ENCODE assay signal across 9 cellular contexts in the genomic region with DNA sequence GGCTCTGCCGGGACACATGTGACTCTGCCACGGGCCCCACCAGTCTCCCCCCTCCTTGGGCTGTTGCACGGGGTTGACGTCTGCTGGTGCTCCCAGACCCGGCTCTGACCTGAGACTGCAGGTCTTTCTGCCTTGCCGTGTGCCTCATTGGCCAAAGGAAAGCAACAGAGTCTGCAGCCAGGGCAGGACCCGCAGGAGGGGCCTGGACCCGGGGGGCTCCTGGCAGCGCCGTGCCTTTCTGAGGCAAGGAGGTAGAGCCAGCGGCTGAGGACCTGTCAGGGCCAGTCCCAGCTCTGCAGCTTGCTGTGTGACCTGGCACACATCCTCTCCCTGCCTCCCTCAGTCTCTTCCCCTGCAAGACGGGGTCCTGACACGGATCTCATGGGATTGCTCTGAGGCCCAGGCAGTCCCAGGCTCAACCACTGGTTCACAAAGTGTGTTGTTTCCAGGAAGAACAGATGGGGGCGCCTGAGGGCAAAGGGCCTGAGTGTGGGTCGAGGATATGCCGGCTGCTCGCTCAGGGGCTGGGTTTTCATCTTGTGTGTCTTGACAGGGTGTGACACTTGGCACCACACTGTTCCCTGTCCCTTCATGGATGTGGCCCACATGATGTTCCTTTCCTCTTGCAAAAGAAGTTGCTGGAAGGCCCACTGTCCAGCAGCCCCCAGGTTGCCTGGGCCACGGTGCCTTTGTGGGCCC. TPM values are rescaled to one million over a fixed set of nuclear protein-coding genes. Genes with fewer than 3 reads are reported as not detected.
DNase-seq lines count a peak whose midpoint lies in the region; ATAC-seq and TF ChIP-seq lines count a peak whose summit lies in the region.
"Had no signal": no experiment of that assay in that cellular context is flagged by ENCODE, and none has a peak within 500 bp of the region (broad histone marks: within the 10 kb centered on the region; RNA-seq: fewer than 3 reads in every experiment).

No MANE protein-coding gene starts in this region.

- no peak for TF ChIP-seq POLR2A in erythroblast (IDR thresholded peaks at IDR 0.05; ENCODE audit: low read length)

- H3K27ac ChIP-seq in psoas muscle, result no peak overlapping the region

- DNase-seq in stimulated activated CD4-positive, alpha-beta T cell treated with anti-CD3 and anti-CD28 coated beads, Interleukin-2, amount 100 ng/mL, for 48 hours, result peak; percentile 22 to 26
- DNase-seq in stimulated activated CD4-positive, alpha-beta T cell treated with anti-CD3 and anti-CD28 coated beads, Interleukin-4, amount 100 ng/mL, for 24 hours, result no peak
- peak; percentile 56 for DNase-seq in SK-MEL-5 (ENCODE audit: low read depth, low spot score)
- DNase-seq in erythroblast (lab: John Stamatoyannopoulos, UW), result peak; percentile 19 to 27
- peak; percentile 20 to 55 for DNase-seq in psoas muscle
- no peak for DNase-seq in middle frontal gyrus (ENCODE audit: extremely low spot score, low spot score)
- DNase-seq: naive B cell had no signal

- no peak for TF ChIP-seq CTCF in psoas muscle (IDR thresholded peaks at IDR 0.05)

- H3K9me3 ChIP-seq in psoas muscle, result no peaks in the 10 kb centered on the region

- no peak overlapping the region for H3K4me3 ChIP-seq in psoas muscle

- no peaks in the 10 kb centered on the region for H3K27me3 ChIP-seq in psoas muscle (ENCODE audit: insufficient read depth in 3 of 3, low read length in 2 of 3)

- ATAC-seq in psoas muscle (peak in 3 of 4 donors; percentile 35 to 46 (median 45)), HG02840 (IDR thresholded peaks at IDR 0.05; ENCODE audit: low FRiP score, unreplicated experiment) (no peak), HG03520 (IDR thresholded peaks at IDR 0.05; ENCODE audit: unreplicated experiment) (no peak)

- H3K36me3 ChIP-seq in psoas muscle (ENCODE audit: insufficient read depth in 1 of 2, low read depth in 1 of 2), result peaks cover 0 to 65% of the 10 kb centered on the region in 2 donors

- H3K4me1 ChIP-seq in psoas muscle, result peaks cover 10% of the 10 kb centered on the region

- intact Hi-C loops in psoas muscle (cut with DNase I), result no loop called here

- in situ Hi-C loops in SK-MEL-5 (cut with HindIII; ENCODE audit: low pct_unique_long_range_greater_than_20kb, low sequenced_read_pairs), result no loop called here

- WGBS in psoas muscle, 3 donors, result 72 to 77% (median 72%) methylated on average over 17 to 18 of the region's 18 CpGs

RNA-seq across cellular contexts. Expression of a gene that starts 9.0 kb away (rescaled TPM):
- 15.5 and 20.7 TPM in 2 replicates for total RNA-seq in SK-MEL-5 (2014; rRNA removed; shearing (Covaris generic))
- polyA plus RNA-seq in SK-MEL-5 (2015; cell fraction: cytosol; rRNA removed), result 24.5 and 25.4 TPM in 2 replicates
- 92.4 and 115 TPM in 2 replicates for polyA plus RNA-seq in SK-MEL-5 (2015; cell fraction: nucleus; rRNA removed)
- 1 to 10 TPM; 5.0 to 9.9 (median 7.6) TPM for total RNA-seq in psoas muscle
- 10 to 100 TPM in 2 of 3 donors, 1 to 10 TPM in 1; 8.9 to 15.0 (median 13.1) TPM for polyA plus RNA-seq in psoas muscle

RNA-seq across cellular contexts. Expression of a gene that starts 27.2 kb away (rescaled TPM):
- 19.0 and 19.7 TPM in 2 replicates for total RNA-seq in SK-MEL-5 (2014; rRNA removed; shearing (Covaris generic))
- polyA plus RNA-seq in SK-MEL-5 (2015; cell fraction: cytosol; rRNA removed), result 91.1 and 102 TPM in 2 replicates
- 91.6 and 113 TPM in 2 replicates for polyA plus RNA-seq in SK-MEL-5 (2015; cell fraction: nucleus; rRNA removed)
- total RNA-seq in psoas muscle, result 10 to 100 TPM; 48.8 to 70.4 (median 59.0) TPM
- 10 to 100 TPM; 59.2 to 79.6 (median 71.9) TPM for polyA plus RNA-seq in psoas muscle

RNA-seq across cellular contexts. Expression of a gene that starts 29.8 kb away (rescaled TPM):
- total RNA-seq in SK-MEL-5 (2014; rRNA removed; shearing (Covaris generic)), result 0.05 TPM in 1 of 2 replicates, not detected in the other
- polyA plus RNA-seq in SK-MEL-5 (2015; cell fraction: cytosol; rRNA removed), result 0.05 TPM in 1 of 2 replicates, not detected in the other
- 1.1 and 2.5 TPM in 2 replicates for polyA plus RNA-seq in SK-MEL-5 (2015; cell fraction: nucleus; rRNA removed)
- total RNA-seq in psoas muscle, result under 1 TPM; 0.36 to 0.92 (median 0.68) TPM
- polyA plus RNA-seq in psoas muscle, result under 1 TPM; 0.30 to 0.89 (median 0.58) TPM

RNA-seq across cellular contexts. Expression of a gene that starts 35.4 kb away (rescaled TPM):
- 3.6 and 8.0 TPM in 2 replicates for total RNA-seq in SK-MEL-5 (2014; rRNA removed; shearing (Covaris generic))
- polyA plus RNA-seq in SK-MEL-5 (2015; cell fraction: cytosol; rRNA removed), result 5.9 and 10.6 TPM in 2 replicates
- 11.1 and 11.6 TPM in 2 replicates for polyA plus RNA-seq in SK-MEL-5 (2015; cell fraction: nucleus; rRNA removed)
- 10 to 100 TPM; 10.4 to 12.9 (median 12.7) TPM for total RNA-seq in psoas muscle
- 10 to 100 TPM in 1 of 3 donors, 1 to 10 TPM in 2; 6.6 to 18.1 (median 9.5) TPM for polyA plus RNA-seq in psoas muscle

RNA-seq across cellular contexts. Expression of a gene that starts 37.7 kb away (rescaled TPM):
- 5.2 and 9.7 TPM in 2 replicates for total RNA-seq in SK-MEL-5 (2014; rRNA removed; shearing (Covaris generic))
- polyA plus RNA-seq in SK-MEL-5 (2015; cell fraction: cytosol; rRNA removed), result 8.4 and 18.3 TPM in 2 replicates
- 41.2 and 51.2 TPM in 2 replicates for polyA plus RNA-seq in SK-MEL-5 (2015; cell fraction: nucleus; rRNA removed)
- total RNA-seq in psoas muscle, result 1 to 10 TPM; 3.0 to 5.8 (median 4.6) TPM
- polyA plus RNA-seq in psoas muscle, result 1 to 10 TPM; 1.4 to 2.5 (median 2.4) TPM

Comparison
In these comparisons a context has a peak if more than half of its experiments do, and no peak if none do; other contexts are left out.
1. DNase-seq: peak in stimulated activated CD4-positive, alpha-beta T cell treated with anti-CD3 and anti-CD28 coated beads, Interleukin-2, amount 100 ng/mL, for 48 hours (2 of 2), SK-MEL-5 (single experiment), erythroblast (2 of 2) and psoas muscle (2 of 2); none in stimulated activated CD4-positive, alpha-beta T cell treated with anti-CD3 and anti-CD28 coated beads, Interleukin-4, amount 100 ng/mL, for 24 hours (single experiment) and middle frontal gyrus (single experiment).
2. ATAC-seq: peak in psoas muscle (3 of 4); none in HG02840 (single experiment) and HG03520 (single experiment).